Comparison of ENCODE assay signal across 2 cellular contexts in genomic region chr4:140219567-140219966, GRCh38.
TF ChIP-seq lines count a peak whose summit lies in the region.

No MANE protein-coding gene starts in this region.

TF ChIP-seq in GM23338, 12 proteins besides CTCF, POLR2A, EP300 and RAD21:
- TF ChIP-seq ETS1 (IDR thresholded peaks at IDR 0.05) = no peak
- TF ChIP-seq EZH2 (IDR thresholded peaks at IDR 0.05; ENCODE audit: low read depth, unreplicated experiment) = no peak
- TF ChIP-seq JUNB (IDR thresholded peaks at IDR 0.05; ENCODE audit: unreplicated experiment) = no peak
- TF ChIP-seq CREB1 (CRISPR knock-in tag; IDR thresholded peaks at IDR 0.05; ENCODE audit: low read depth) = no peak
- TF ChIP-seq STAT1 (IDR thresholded peaks at IDR 0.05; ENCODE audit: unreplicated experiment) = no peak
- no peak for TF ChIP-seq REST (IDR thresholded peaks at IDR 0.05; ENCODE audit: unreplicated experiment)
- TF ChIP-seq POLR2AphosphoS5 (IDR thresholded peaks at IDR 0.05; ENCODE audit: low read depth) = no peak
- no peak for TF ChIP-seq NANOG (IDR thresholded peaks at IDR 0.05; ENCODE audit: borderline replicate concordance)
TF ChIP-seq in GM23338: peak in this region for 0.

TF ChIP-seq in H1, 55 proteins besides CTCF, POLR2A, EP300 and RAD21:
- no peak for TF ChIP-seq SIX5 (IDR thresholded peaks at IDR 0.05; ENCODE audit: low read depth, low read length)
- no peak for TF ChIP-seq CBX5 (IDR thresholded peaks at IDR 0.05; ENCODE audit: low read depth, low read length)
- no peak for TF ChIP-seq FOSL1 (IDR thresholded peaks at IDR 0.05; ENCODE audit: insufficient read depth, low read depth, low read length)
- no peak for TF ChIP-seq BCL11A (IDR thresholded peaks at IDR 0.05; ENCODE audit: low read depth in 2 of 2, low read length in 2 of 2)
- TF ChIP-seq SIRT6 (IDR thresholded peaks at IDR 0.05; ENCODE audit: low read length) = no peak
- TF ChIP-seq NRF1 (IDR thresholded peaks at IDR 0.05; ENCODE audit: low read depth, low read length) = no peak
- no peak for TF ChIP-seq POLR2AphosphoS5 (IDR thresholded peaks at IDR 0.05; ENCODE audit: low read depth, low read length)
- TF ChIP-seq MAX (IDR thresholded peaks at IDR 0.05) = no peak
- no peak for TF ChIP-seq CBX8 (IDR thresholded peaks at IDR 0.05; ENCODE audit: borderline replicate concordance, low read depth, low read length)
- no peak for TF ChIP-seq BACH1 (IDR thresholded peaks at IDR 0.05; ENCODE audit: low read length)
- TF ChIP-seq SP1 (IDR thresholded peaks at IDR 0.05; ENCODE audit: low read depth, low read length) = no peak
- TF ChIP-seq HDAC6 (IDR thresholded peaks at IDR 0.05; ENCODE audit: low read depth, low read length) = no peak
- TF ChIP-seq EZH2 (IDR thresholded peaks at IDR 0.05; ENCODE audit: low read depth, low read length, severe bottlenecking) = no peak
- no peak for TF ChIP-seq KDM5A (IDR thresholded peaks at IDR 0.05; ENCODE audit: low read length)
- TF ChIP-seq NANOG (IDR thresholded peaks at IDR 0.05; ENCODE audit: insufficient read depth, low read depth, low read length, poor library complexity, severe bottlenecking) = no peak
- TF ChIP-seq SIN3A (conservative IDR thresholded peaks at IDR 0.05 in 1 of 2, IDR thresholded peaks at IDR 0.05 in 1 of 2; ENCODE audit: low read depth in 1 of 2, low read length in 2 of 2) = no peak
- no peak for TF ChIP-seq ATF3 (IDR thresholded peaks at IDR 0.05; ENCODE audit: insufficient read depth, low read depth, low read length)
- TF ChIP-seq POU5F1 (IDR thresholded peaks at IDR 0.05; ENCODE audit: low read depth, low read length) = no peak
- TF ChIP-seq JUND (IDR thresholded peaks at IDR 0.05; ENCODE audit: low read length) = no peak
